In the genomic region with DNA sequence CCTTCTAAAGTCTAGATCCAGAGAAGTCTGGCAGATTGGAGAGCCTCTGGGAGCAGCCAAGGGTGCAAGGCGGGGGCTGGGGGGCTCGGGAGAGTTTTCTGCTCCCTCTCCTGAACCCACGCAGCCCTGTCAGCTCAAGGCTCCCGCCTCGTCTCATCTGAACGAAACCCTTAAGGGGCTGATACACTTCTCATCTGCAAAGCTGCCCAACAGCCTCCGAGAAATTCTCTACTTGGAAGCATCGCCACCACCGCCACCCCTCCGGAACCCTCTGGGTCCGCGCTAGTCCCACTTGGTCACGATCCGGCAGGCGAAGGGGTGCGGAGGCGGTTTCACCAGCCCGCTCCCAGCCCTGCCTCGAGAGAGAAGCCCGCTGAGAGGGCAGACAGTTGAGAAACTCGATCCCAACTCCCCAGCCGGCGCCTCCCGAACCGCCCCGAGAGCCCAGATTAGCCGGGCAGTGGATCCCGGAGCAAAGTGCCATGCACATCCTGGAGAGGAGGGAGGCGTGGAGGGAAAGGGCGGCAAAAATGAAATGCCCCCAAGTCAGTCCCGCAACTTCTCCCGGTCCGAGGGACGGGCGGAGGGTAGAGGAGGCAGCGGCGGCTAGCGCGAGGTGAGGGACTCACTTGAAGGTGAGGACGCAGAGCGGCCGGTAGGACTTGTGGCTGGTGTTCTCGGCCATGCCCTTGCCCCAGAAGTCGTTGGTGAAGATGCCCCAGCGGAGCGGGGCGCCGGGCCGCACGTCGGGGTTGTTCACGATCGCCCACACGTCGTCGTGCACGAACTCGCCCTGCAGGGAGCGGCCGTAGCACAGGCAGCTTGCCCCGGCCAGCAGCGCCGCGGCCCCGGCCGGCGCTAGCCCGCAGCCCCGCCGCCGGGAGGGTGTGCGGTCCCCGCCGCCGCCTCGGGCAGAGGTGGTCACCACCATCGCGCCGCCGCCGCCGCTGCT, we compare ENCODE assay signal across 8 cellular contexts. TPM values are rescaled to one million over a fixed set of nuclear protein-coding genes. Genes with fewer than 3 reads are reported as not detected.
DNase-seq lines count a peak whose midpoint lies in the region; ATAC-seq and FAIRE-seq lines count a peak whose summit lies in the region.

No MANE protein-coding gene starts in this region.

- H4K91ac ChIP-seq in trophoblast cell (ENCODE audit: low read depth, low read length): no peak overlapping the region

- no peak overlapping the region for H3K27ac Mint-ChIP-seq in activated CD8-positive, alpha-beta memory T cell treated with anti-CD3 and anti-CD28 coated beads, Interleukin-2, amount 10 ng/mL, durations not matched to agents 7 days and 5 days
- peak overlapping the region; percentile 14 for H3K27ac Mint-ChIP-seq in activated CD4-positive, alpha-beta memory T cell treated with anti-CD3 and anti-CD28 coated beads, Interleukin-2, amount 10 ng/mL, durations not matched to agents 7 days and 5 days

- no peak for FAIRE-seq in HTR-8/SVneo (lab: Jason Lieb, UNC)

- H3K9me3 Mint-ChIP-seq in activated CD8-positive, alpha-beta memory T cell treated with anti-CD3 and anti-CD28 coated beads, Interleukin-2, amount 10 ng/mL, durations not matched to agents 7 days and 5 days (ENCODE audit: low read depth): no peaks in the 10 kb centered on the region
- H3K9me3 Mint-ChIP-seq in activated CD4-positive, alpha-beta memory T cell treated with anti-CD3 and anti-CD28 coated beads, Interleukin-2, amount 10 ng/mL, durations not matched to agents 7 days and 5 days: no peaks in the 10 kb centered on the region

- no peak overlapping the region for H3K18ac ChIP-seq in trophoblast cell (ENCODE audit: low read length)

- H3K79me2 ChIP-seq in trophoblast cell (ENCODE audit: control insufficient read depth, insufficient read depth, low read length, poor library complexity): no peaks in the 10 kb centered on the region

- H2BK120ac ChIP-seq in trophoblast cell (ENCODE audit: insufficient read depth, low read length, poor library complexity): no peak overlapping the region

- CTCF ChIA-PET in activated CD8-positive, alpha-beta memory T cell treated with anti-CD3 and anti-CD28 coated beads, Interleukin-2, amount 10 ng/mL, durations not matched to agents 7 days and 5 days (lab: Charles Lee): no interaction called here
- CTCF ChIA-PET in activated CD4-positive, alpha-beta memory T cell treated with anti-CD3 and anti-CD28 coated beads, Interleukin-2, amount 10 ng/mL, durations not matched to agents 7 days and 5 days (lab: Charles Lee): no interaction called here

- intact Hi-C loops in cardiac septum (cut with DNase I): loop anchor here (2.0 to 5.0 kb wide), 3 partner anchors 40 to 231 kb away; no protein-coding TSS in a partner anchor

- no peak overlapping the region for H3K23ac ChIP-seq in trophoblast cell (ENCODE audit: low read length)

- peaks cover 1% of the 10 kb centered on the region for H3K9me3 ChIP-seq in trophoblast cell (ENCODE audit: insufficient read depth, low read depth, low read length)

- no peak overlapping the region for H3K4ac ChIP-seq in trophoblast cell (ENCODE audit: low read depth, low read length)

- H3K79me1 ChIP-seq in trophoblast cell (ENCODE audit: low read length): no peaks in the 10 kb centered on the region

- no peak overlapping the region for H2BK5ac ChIP-seq in trophoblast cell (ENCODE audit: low read depth, low read length, poor library complexity)

- H3K4me2 ChIP-seq in trophoblast cell (ENCODE audit: low read length): peak overlapping the region; percentile 62

- no peak overlapping the region for H3K9ac ChIP-seq in trophoblast cell (ENCODE audit: low read length)

- H2BK12ac ChIP-seq in trophoblast cell (ENCODE audit: low read length): no peak overlapping the region

- no peak overlapping the region for H3K27ac ChIP-seq in trophoblast cell (ENCODE audit: low read depth, low read length)

- POLR2A ChIA-PET in activated CD4-positive, alpha-beta memory T cell treated with anti-CD3 and anti-CD28 coated beads, Interleukin-2, amount 10 ng/mL, durations not matched to agents 7 days and 5 days (lab: Charles Lee): no interaction called here

- H3K27me3 ChIP-seq in trophoblast cell (ENCODE audit: insufficient read depth, low read length): peaks cover 3% of the 10 kb centered on the region

- no peaks in the 10 kb centered on the region for H3K36me3 Mint-ChIP-seq in activated CD8-positive, alpha-beta memory T cell treated with anti-CD3 and anti-CD28 coated beads, Interleukin-2, amount 10 ng/mL, durations not matched to agents 7 days and 5 days
- H3K36me3 Mint-ChIP-seq in activated CD4-positive, alpha-beta memory T cell treated with anti-CD3 and anti-CD28 coated beads, Interleukin-2, amount 10 ng/mL, durations not matched to agents 7 days and 5 days (ENCODE audit: low read depth): no peaks in the 10 kb centered on the region

- no peak overlapping the region for H4K8ac ChIP-seq in trophoblast cell (ENCODE audit: low read depth, low read length)

- no peak overlapping the region for H3K14ac ChIP-seq in trophoblast cell (ENCODE audit: low read length)

- peak overlapping the region; percentile 74 for H2AFZ ChIP-seq in trophoblast cell (ENCODE audit: insufficient read depth, low read length, poor library complexity)

- H3K4me1 ChIP-seq in trophoblast cell (ENCODE audit: control insufficient read depth in 1 of 2, insufficient read depth in 2 of 2, low read length in 2 of 2): peaks cover 0 to 2% of the 10 kb centered on the region in 2 experiments

- peak overlapping the region; percentile 82 for H3K4me3 ChIP-seq in trophoblast cell (ENCODE audit: low read depth, low read length)

- no peaks in the 10 kb centered on the region for H3K36me3 ChIP-seq in trophoblast cell (ENCODE audit: control insufficient read depth in 1 of 2, insufficient read depth in 2 of 2, low read length in 2 of 2)

- H2AK5ac ChIP-seq in trophoblast cell (ENCODE audit: low read length): no peak overlapping the region

- DNase-seq in activated CD8-positive, alpha-beta memory T cell treated with anti-CD3 and anti-CD28 coated beads, Interleukin-2, amount 10 ng/mL, durations not matched to agents 7 days and 5 days: no peak
- no peak for DNase-seq in activated CD8-positive, alpha-beta memory T cell treated with anti-CD3 and anti-CD28 coated beads, Interleukin-2, amount 50 U/mL, for 4 hours
- DNase-seq in activated CD4-positive, alpha-beta memory T cell treated with anti-CD3 and anti-CD28 coated beads, Interleukin-2, amount 10 ng/mL, durations not matched to agents 7 days and 5 days: no peak
- DNase-seq in cardiac septum (ENCODE audit: low spot score) (peak; percentile 79), trophoblast cell (peak in 1 of 2 donors; percentile 1), HTR-8/SVneo (ENCODE audit: insufficient read length, low spot score) (no peak), activated gamma-delta T cell treated with Interleukin-2 at 50 U/mL for 16 hours (no peak)

- H3K4me3 Mint-ChIP-seq in activated CD8-positive, alpha-beta memory T cell treated with anti-CD3 and anti-CD28 coated beads, Interleukin-2, amount 10 ng/mL, durations not matched to agents 7 days and 5 days: peak overlapping the region; percentile 15
- H3K4me3 Mint-ChIP-seq in activated CD4-positive, alpha-beta memory T cell treated with anti-CD3 and anti-CD28 coated beads, Interleukin-2, amount 10 ng/mL, durations not matched to agents 7 days and 5 days: peak overlapping the region; percentile 54

- H3K27me3 Mint-ChIP-seq in activated CD8-positive, alpha-beta memory T cell treated with anti-CD3 and anti-CD28 coated beads, Interleukin-2, amount 10 ng/mL, durations not matched to agents 7 days and 5 days: peaks cover 47% of the 10 kb centered on the region
- H3K27me3 Mint-ChIP-seq in activated CD4-positive, alpha-beta memory T cell treated with anti-CD3 and anti-CD28 coated beads, Interleukin-2, amount 10 ng/mL, durations not matched to agents 7 days and 5 days: peaks cover 46% of the 10 kb centered on the region

- no CpG with 5 or more reads among the region's 82 CpGs for WGBS in trophoblast cell (ENCODE audit: extremely low coverage, insufficient coverage, insufficient read length)

- no peak for ATAC-seq in activated CD8-positive, alpha-beta memory T cell treated with anti-CD3 and anti-CD28 coated beads, Interleukin-2, amount 10 ng/mL, durations not matched to agents 7 days and 5 days
- ATAC-seq in HG03378 (IDR thresholded peaks at IDR 0.05; ENCODE audit: unreplicated experiment): peak; percentile 13

- peaks cover 8% of the 10 kb centered on the region for H3K4me1 Mint-ChIP-seq in activated CD8-positive, alpha-beta memory T cell treated with anti-CD3 and anti-CD28 coated beads, Interleukin-2, amount 10 ng/mL, durations not matched to agents 7 days and 5 days
- H3K4me1 Mint-ChIP-seq in activated CD4-positive, alpha-beta memory T cell treated with anti-CD3 and anti-CD28 coated beads, Interleukin-2, amount 10 ng/mL, durations not matched to agents 7 days and 5 days: peaks cover 11% of the 10 kb centered on the region

- H4K12ac ChIP-seq in trophoblast cell (ENCODE audit: low read depth, low read length): no peak overlapping the region

RNA-seq across cellular contexts. Expression of gene TMTC1, which starts 0.6 kb away (rescaled TPM):
- under 1 TPM; 0.07 to 0.09 TPM for total RNA-seq in activated CD8-positive, alpha-beta memory T cell treated with anti-CD3 and anti-CD28 coated beads, Interleukin-2, amount 10 ng/mL, durations not matched to agents 7 days and 5 days
- total RNA-seq in activated CD4-positive, alpha-beta memory T cell treated with anti-CD3 and anti-CD28 coated beads, Interleukin-2, amount 10 ng/mL, durations not matched to agents 7 days and 5 days: under 1 TPM; 0.63 to 0.93 TPM
- total RNA-seq in cardiac septum: 33.2 TPM
- 2.4 and 2.5 TPM in 2 replicates for polyA plus RNA-seq in trophoblast cell (2013)

Comparison
In these comparisons a context has a peak if more than half of its experiments do, and no peak if none do; other contexts are left out.
1. RNA of gene TMTC1, which starts 0.6 kb away (total RNA-seq): 33.2 TPM in cardiac septum (single experiment); 0.63 to 0.93 TPM in activated CD4-positive, alpha-beta memory T cell treated with anti-CD3 and anti-CD28 coated beads, Interleukin-2, amount 10 ng/mL, durations not matched to agents 7 days and 5 days and 0.07 to 0.09 TPM in activated CD8-positive, alpha-beta memory T cell treated with anti-CD3 and anti-CD28 coated beads, Interleukin-2, amount 10 ng/mL, durations not matched to agents 7 days and 5 days; every median in the first group is over 10 times any median in the second.